ENCODE assay signal across 26 cellular contexts in genomic region chr6:159617444-159617843, GRCh38.
"Had no signal": no experiment of that assay in that cellular context is flagged by ENCODE, and none has a peak within 500 bp of the region (broad histone marks: within the 10 kb centered on the region; RNA-seq: fewer than 3 reads in every experiment).

No MANE protein-coding gene starts in this region.

- H3K27ac ChIP-seq: colonic mucosa, epithelial cell of prostate, esophagus squamous epithelium, gastrocnemius medialis, heart right ventricle, left lung, lower lobe of right lung had no signal

- H3K4me3 ChIP-seq: colonic mucosa, esophagus squamous epithelium, gastrocnemius medialis, heart right ventricle, left lung, lower lobe of right lung, mucosa of descending colon had no signal

- H3K27me3 ChIP-seq: colonic mucosa, esophagus squamous epithelium, gastrocnemius medialis, heart right ventricle, left lung had no signal

- ATAC-seq: effector memory CD8-positive, alpha-beta T cell; esophagus mucosa; gastrocnemius medialis; heart right ventricle; left cardiac atrium; left lung; left ventricle myocardium superior; lower lobe of right lung; mucosa of descending colon had no signal

- H3K4me1 ChIP-seq: colonic mucosa, esophagus squamous epithelium, gastrocnemius medialis, heart right ventricle, left lung, lower lobe of right lung had no signal

- H3K9me3 ChIP-seq: colonic mucosa, gastrocnemius medialis had no signal

- H3K36me3 ChIP-seq: colonic mucosa, lower lobe of right lung had no signal

- FAIRE-seq: endometrium, islet of Langerhans, keratinocyte had no signal

- DNase-seq: colonic mucosa; cortex of kidney; effector CD8-positive, alpha-beta T cell; effector memory CD8-positive, alpha-beta T cell; endodermal cell; erythroblast; esophagus squamous epithelium; foreskin fibroblast; foreskin melanocyte; gastrocnemius medialis; glutamatergic neuron; head of caudate nucleus; heart right ventricle; hippocampal formation; left cardiac atrium; left lung; left ventricle myocardium superior; lower lobe of right lung; mesenchymal stem cell; mucosa of descending colon; naive B cell had no signal
